28 cellular contexts compared by ENCODE assay signal in genomic region chr14:99539503-99539902, GRCh38.
"Had no signal": no experiment of that assay in that cellular context is flagged by ENCODE, and none has a peak within 500 bp of the region (broad histone marks: within the 10 kb centered on the region; RNA-seq: fewer than 3 reads in every experiment).

No MANE protein-coding gene starts in this region.

- H3K4me1 Mint-ChIP-seq: activated CD8-positive, alpha-beta memory T cell treated with anti-CD3 and anti-CD28 coated beads, Interleukin-2, amount 10 ng/mL, durations not matched to agents 7 days and 5 days had no signal

- H3K4me1 ChIP-seq: prostate gland had no signal

- ATAC-seq: activated CD4-positive, alpha-beta T cell treated with anti-CD3 and anti-CD28 coated beads for 36 hours; activated CD8-positive, alpha-beta memory T cell treated with anti-CD3 and anti-CD28 coated beads, Interleukin-2, amount 10 ng/mL, durations not matched to agents 7 days and 5 days; activated CD8-positive, alpha-beta T cell treated with anti-CD3 and anti-CD28 coated beads, Interleukin-2, amount 10 ng/mL, durations not matched to agents 7 days and 5 days; body of pancreas; left colon; naive thymus-derived CD4-positive, alpha-beta T cell; pancreas; right cardiac atrium; stimulated activated effector memory CD8-positive, alpha-beta T cell treated with anti-CD3 and anti-CD28 coated beads, Interleukin-12 subunit alpha, Interleukin-12 subunit beta, amount 100 ng/mL, for 72 hours had no signal

- H3K36me3 ChIP-seq: pancreas, prostate gland, upper lobe of left lung had no signal

- H3K4me3 ChIP-seq: body of pancreas, dorsolateral prefrontal cortex, hepatocyte, pancreas, prostate gland, skin epidermis, upper lobe of left lung had no signal

- H3K4me3 Mint-ChIP-seq: activated CD4-positive, alpha-beta T cell treated with anti-CD3 and anti-CD28 coated beads for 36 hours; activated CD8-positive, alpha-beta memory T cell treated with anti-CD3 and anti-CD28 coated beads, Interleukin-2, amount 10 ng/mL, durations not matched to agents 7 days and 5 days; activated CD8-positive, alpha-beta T cell treated with anti-CD3 and anti-CD28 coated beads, Interleukin-2, amount 10 ng/mL, durations not matched to agents 7 days and 5 days; activated naive CD8-positive, alpha-beta T cell; memory B cell; naive thymus-derived CD4-positive, alpha-beta T cell; stimulated activated effector memory CD8-positive, alpha-beta T cell treated with anti-CD3 and anti-CD28 coated beads, Interleukin-12 subunit alpha, Interleukin-12 subunit beta, amount 100 ng/mL, for 72 hours; stimulated activated naive CD8-positive, alpha-beta T cell treated with anti-CD3 and anti-CD28 coated beads, Interleukin-15, Interleukin-2, amounts not matched to agents 100 ng/mL and 50 ng/mL, for 24 hours had no signal

- H3K27me3 Mint-ChIP-seq: activated CD4-positive, alpha-beta T cell treated with anti-CD3 and anti-CD28 coated beads for 36 hours; activated CD8-positive, alpha-beta memory T cell treated with anti-CD3 and anti-CD28 coated beads, Interleukin-2, amount 10 ng/mL, durations not matched to agents 7 days and 5 days; activated naive CD8-positive, alpha-beta T cell; naive thymus-derived CD4-positive, alpha-beta T cell; stimulated activated naive CD8-positive, alpha-beta T cell treated with anti-CD3 and anti-CD28 coated beads, Interleukin-15, Interleukin-2, amounts not matched to agents 100 ng/mL and 50 ng/mL, for 24 hours had no signal

- DNase-seq: activated CD4-positive, alpha-beta T cell treated with anti-CD3 and anti-CD28 coated beads for 36 hours; activated CD4-positive, CD25-positive, alpha-beta regulatory T cell; activated CD8-positive, alpha-beta memory T cell treated with anti-CD3 and anti-CD28 coated beads, Interleukin-2, amount 10 ng/mL, durations not matched to agents 7 days and 5 days; activated CD8-positive, alpha-beta T cell treated with anti-CD3 and anti-CD28 coated beads, Interleukin-2, amount 10 ng/mL, durations not matched to agents 7 days and 5 days; activated T-cell treated with anti-CD3 and anti-CD28 coated beads, Interleukin-2, amount 50 U/mL, for 48 hours; anterior cingulate cortex; body of pancreas; dorsolateral prefrontal cortex; effector memory CD4-positive, alpha-beta T cell; erythroblast; islet precursor cell; left colon; midbrain; naive thymus-derived CD4-positive, alpha-beta T cell; stimulated activated CD4-positive, alpha-beta T cell treated with anti-CD3 and anti-CD28 coated beads, Interleukin-4, amount 100 ng/mL, for 24 hours; substantia nigra; T-helper 2 cell; upper lobe of left lung had no signal

- H3K27ac Mint-ChIP-seq: activated CD4-positive, alpha-beta T cell treated with anti-CD3 and anti-CD28 coated beads for 36 hours; activated CD8-positive, alpha-beta memory T cell treated with anti-CD3 and anti-CD28 coated beads, Interleukin-2, amount 10 ng/mL, durations not matched to agents 7 days and 5 days; activated CD8-positive, alpha-beta T cell treated with anti-CD3 and anti-CD28 coated beads, Interleukin-2, amount 10 ng/mL, durations not matched to agents 7 days and 5 days; activated naive CD8-positive, alpha-beta T cell; activated T-helper 2 cell treated with anti-CD3 and anti-CD28 coated beads, Interferon-gamma antibody, Interleukin-2, Interleukin-4, amounts not matched to agents 10 μg/mL and 5 μg/mL and 100 μg/mL, durations not matched to agents 14 hours and 24 hours and 36 hours; memory B cell; stimulated activated effector memory CD8-positive, alpha-beta T cell treated with anti-CD3 and anti-CD28 coated beads, Interleukin-12 subunit alpha, Interleukin-12 subunit beta, amount 100 ng/mL, for 72 hours; stimulated activated naive CD8-positive, alpha-beta T cell treated with anti-CD3 and anti-CD28 coated beads, Interleukin-15, Interleukin-2, amounts not matched to agents 100 ng/mL and 50 ng/mL, for 24 hours had no signal

- H3K36me3 Mint-ChIP-seq: activated CD8-positive, alpha-beta memory T cell treated with anti-CD3 and anti-CD28 coated beads, Interleukin-2, amount 10 ng/mL, durations not matched to agents 7 days and 5 days; activated naive CD8-positive, alpha-beta T cell; memory B cell; naive thymus-derived CD4-positive, alpha-beta T cell; stimulated activated effector memory CD8-positive, alpha-beta T cell treated with anti-CD3 and anti-CD28 coated beads, Interleukin-12 subunit alpha, Interleukin-12 subunit beta, amount 100 ng/mL, for 72 hours had no signal

- H3K27me3 ChIP-seq: body of pancreas, dorsolateral prefrontal cortex, hepatocyte, pancreas, upper lobe of left lung had no signal

- H3K9me3 Mint-ChIP-seq: activated T-helper 2 cell treated with anti-CD3 and anti-CD28 coated beads, Interferon-gamma antibody, Interleukin-2, Interleukin-4, amounts not matched to agents 10 μg/mL and 5 μg/mL and 100 μg/mL, durations not matched to agents 14 hours and 24 hours and 36 hours; memory B cell; naive thymus-derived CD4-positive, alpha-beta T cell; stimulated activated effector memory CD8-positive, alpha-beta T cell treated with anti-CD3 and anti-CD28 coated beads, Interleukin-12 subunit alpha, Interleukin-12 subunit beta, amount 100 ng/mL, for 72 hours; stimulated activated naive CD8-positive, alpha-beta T cell treated with anti-CD3 and anti-CD28 coated beads, Interleukin-15, Interleukin-2, amounts not matched to agents 100 ng/mL and 50 ng/mL, for 24 hours had no signal

- H3K27ac ChIP-seq: body of pancreas, hepatocyte, pancreas, prostate gland had no signal

- H3K9me3 ChIP-seq: body of pancreas, pancreas, prostate gland, upper lobe of left lung had no signal
